In the genomic region with DNA sequence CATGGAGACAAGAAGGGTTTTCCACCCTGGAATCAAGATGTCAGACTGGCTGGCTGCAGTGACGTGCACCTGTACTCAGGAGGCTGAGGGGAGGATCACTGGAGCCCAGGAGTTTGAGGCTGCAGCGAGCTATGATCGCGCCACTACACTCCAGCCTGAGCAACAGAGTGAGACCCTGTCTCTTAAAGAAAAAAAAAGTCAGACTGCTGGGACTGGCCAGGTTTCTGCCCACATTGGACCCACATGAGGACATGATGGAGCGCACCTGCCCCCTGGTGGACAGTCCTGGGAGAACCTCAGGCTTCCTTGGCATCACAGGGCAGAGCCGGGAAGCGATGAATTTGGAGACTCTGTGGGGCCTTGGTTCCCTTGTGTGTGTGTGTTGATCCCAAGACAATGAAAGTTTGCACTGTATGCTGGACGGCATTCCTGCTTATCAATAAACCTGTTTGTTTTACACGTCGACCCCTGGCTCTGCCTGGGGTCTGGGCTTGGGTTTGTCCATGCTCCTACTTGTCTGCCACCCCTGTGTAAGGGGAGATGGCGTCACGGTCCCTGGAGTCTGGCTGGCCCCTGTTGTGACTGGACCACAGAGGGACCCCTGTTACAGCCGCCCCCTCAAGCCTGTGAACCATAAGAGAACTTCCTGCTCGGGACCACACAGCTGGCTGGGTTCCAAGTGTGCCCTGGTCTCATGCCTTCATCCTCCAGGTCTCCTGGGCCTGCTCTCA, we compare ENCODE assay signal across 8 cellular contexts. TPM values are rescaled to one million over a fixed set of nuclear protein-coding genes. Genes with fewer than 3 reads are reported as not detected.
DNase-seq lines count a peak whose midpoint lies in the region; ATAC-seq, FAIRE-seq and TF ChIP-seq lines count a peak whose summit lies in the region.

No MANE protein-coding gene starts in this region.

- H3K27me3 Mint-ChIP-seq in activated CD4-positive, alpha-beta T cell treated with anti-CD3 and anti-CD28 coated beads, Interleukin-2, amount 10 ng/mL, durations not matched to agents 24 days and 14 days: peaks cover 2% of the 10 kb centered on the region
- H3K27me3 Mint-ChIP-seq in chondrocyte (ENCODE audit: low read depth): peaks cover 29% of the 10 kb centered on the region

- no peaks in the 10 kb centered on the region for H3K27me3 ChIP-seq in HCT116 (ENCODE audit: insufficient read depth, low read length)
- H3K27me3 ChIP-seq in HepG2 (ENCODE audit: control insufficient read depth in 1 of 2, insufficient read depth in 2 of 2, low read length in 2 of 2): no peaks in the 10 kb centered on the region

- no peaks in the 10 kb centered on the region for H3K36me3 ChIP-seq in HCT116 (ENCODE audit: control insufficient read depth in 1 of 2, insufficient read depth in 2 of 2, low read length in 2 of 2)
- no peaks in the 10 kb centered on the region for H3K36me3 ChIP-seq in HepG2 (replicated peaks in 1 of 2; ENCODE audit: control insufficient read depth in 1 of 2, insufficient read depth in 2 of 2, low read length in 2 of 2)

- H3K9me3 ChIP-seq in HCT116 (ENCODE audit: control insufficient read depth in 1 of 2, insufficient read depth in 1 of 2, low read depth in 1 of 2, low read length in 2 of 2): no peaks in the 10 kb centered on the region
- H3K9me3 ChIP-seq in HepG2 (ENCODE audit: low read length): no peaks in the 10 kb centered on the region

- POLR2A ChIA-PET in HCT116 (lab: Charles Lee): no interaction called here
- POLR2A ChIA-PET in HepG2 (lab: Yijun Ruan, JAX): no interaction called here

- peak overlapping the region; percentile 59 for H3K27ac Mint-ChIP-seq in activated CD4-positive, alpha-beta T cell treated with anti-CD3 and anti-CD28 coated beads, Interleukin-2, amount 10 ng/mL, durations not matched to agents 24 days and 14 days
- no peak overlapping the region for H3K27ac Mint-ChIP-seq in chondrocyte (ENCODE audit: unreplicated experiment)

- FAIRE-seq in HepG2 (lab: Jason Lieb, UNC): peak; percentile 87

- peak; percentile 95 for ATAC-seq in HCT116
- ATAC-seq in HepG2: peak; percentile 93
- no peak for ATAC-seq in HG03097 (IDR thresholded peaks at IDR 0.05; ENCODE audit: low FRiP score, unreplicated experiment)

- H3K9me2 ChIP-seq in HCT116 (ENCODE audit: insufficient read depth): no peaks in the 10 kb centered on the region

- peaks cover 39% of the 10 kb centered on the region for H3K36me3 Mint-ChIP-seq in activated CD4-positive, alpha-beta T cell treated with anti-CD3 and anti-CD28 coated beads, Interleukin-2, amount 10 ng/mL, durations not matched to agents 24 days and 14 days (ENCODE audit: low read depth)
- H3K36me3 Mint-ChIP-seq in chondrocyte (ENCODE audit: low read depth): no peaks in the 10 kb centered on the region

- H3K27ac ChIP-seq in HCT116 (ENCODE audit: low read depth, low read length): no peak overlapping the region
- H3K27ac ChIP-seq in HepG2 (ENCODE audit: extremely low read length, insufficient read depth, low read length): no peak overlapping the region

- H3K9me3 Mint-ChIP-seq in activated CD4-positive, alpha-beta T cell treated with anti-CD3 and anti-CD28 coated beads, Interleukin-2, amount 10 ng/mL, durations not matched to agents 24 days and 14 days: no peaks in the 10 kb centered on the region
- H3K9me3 Mint-ChIP-seq in chondrocyte (ENCODE audit: low read depth): no peaks in the 10 kb centered on the region

- WGBS in HepG2 (ENCODE audit: low lambda C conversion rate): 0% methylated on average over 3 of the region's 14 CpGs

- H3K9ac ChIP-seq in HCT116 (ENCODE audit: low read length) (no peak overlapping the region), HepG2 (ENCODE audit: insufficient read depth, low read depth, low read length) (no peak overlapping the region)

- peak; percentile 99 for TF ChIP-seq RAD21 in HCT116 (IDR thresholded peaks at IDR 0.05; ENCODE audit: low read depth)
- TF ChIP-seq RAD21 in HepG2 (CRISPR knock-in tag; IDR thresholded peaks at IDR 0.05): peak; percentile 92

- RAD21 ChIA-PET in HCT116 (lab: Charles Lee; ENCODE audit: low non-redundant PET in 1 of 2, low total read pairs in 2 of 2, uncharacterized antibody in 2 of 2, unreplicated experiment in 2 of 2): interaction anchor here (2.7 to 3.3 kb wide), 2 partner anchors 84 kb away, joined by 14 to 15 read pairs; no protein-coding TSS in a partner anchor

- CTCF ChIA-PET in HCT116 (lab: Charles Lee) (interaction anchor here (4.0 kb wide), 1 partner anchor 83 kb away, joined by 63 read pairs; no protein-coding TSS in a partner anchor), HepG2 (lab: Yijun Ruan, JAX; ENCODE audit: low intra/inter-chr PET ratio, low total read pairs) (interaction anchor here (1.0 to 3.6 kb wide), 3 partner anchors 72 to 90 kb away, joined by 3 to 93 read pairs (median 13); no protein-coding TSS in a partner anchor)

- TF ChIP-seq EP300 in HepG2 (IDR thresholded peaks at IDR 0.05; ENCODE audit: low read depth in 2 of 2, low read length in 2 of 2) (no peak), HepG2 (CRISPR knock-in tag; IDR thresholded peaks at IDR 0.05; ENCODE audit: borderline replicate concordance) (no peak)

- no peak overlapping the region for H3K4me3 Mint-ChIP-seq in activated CD4-positive, alpha-beta T cell treated with anti-CD3 and anti-CD28 coated beads, Interleukin-2, amount 10 ng/mL, durations not matched to agents 24 days and 14 days
- no peak overlapping the region for H3K4me3 Mint-ChIP-seq in chondrocyte (ENCODE audit: unreplicated experiment)

- in situ Hi-C loops in HepG2 (cut with HindIII; ENCODE audit: extremely low pct_ligation_motif_present, low pct_unique_long_range_greater_than_20kb): loop anchor here (5.0 kb wide), 1 partner anchor 87 kb away; no protein-coding TSS in a partner anchor

- no peak overlapping the region for H3K4me3 ChIP-seq in HCT116 (replicated peaks in 1 of 2; ENCODE audit: low read depth in 1 of 2, low read length in 2 of 2)
- H3K4me3 ChIP-seq in HepG2 (replicated peaks in 1 of 3; ENCODE audit: insufficient read depth in 1 of 3, low read depth in 2 of 3, low read length in 3 of 3): no peak overlapping the region

- DNase-seq in D341Med (ENCODE audit: low spot score): peak; percentile 84
- peak; percentile 68 for DNase-seq in HCT116 (ENCODE audit: low read depth, low spot score)
- peak; percentile 13 to 72 for DNase-seq in NCI-H526 (lab: John Stamatoyannopoulos, UW)
- peak; percentile 95 for DNase-seq in activated CD4-positive, alpha-beta T cell treated with anti-CD3 and anti-CD28 coated beads, Interleukin-2, amount 10 ng/mL, durations not matched to agents 24 days and 14 days
- no peak for DNase-seq in chondrocyte (ENCODE audit: low spot score)
- DNase-seq in HepG2 (ENCODE audit: low spot score): peak; percentile 56
- peak; percentile 82 to 94 for DNase-seq in stimulated activated CD4-positive, alpha-beta T cell treated with anti-CD3 and anti-CD28 coated beads, Interleukin-4, amount 100 ng/mL, for 48 hours (ENCODE audit: low read depth in 2 of 2)

- H3K79me2 ChIP-seq in HCT116 (ENCODE audit: insufficient read depth, low read length) (no peaks in the 10 kb centered on the region), HepG2 (ENCODE audit: insufficient read depth, low read length) (no peaks in the 10 kb centered on the region)

- H3K4me1 ChIP-seq in HCT116 (ENCODE audit: control insufficient read depth in 1 of 2, insufficient read depth in 2 of 2, low read length in 2 of 2) (peaks cover 6 to 9% of the 10 kb centered on the region in 2 experiments; a peak in 3 of 4 replicates), HepG2 (ENCODE audit: insufficient read depth, low read length) (no peaks in the 10 kb centered on the region)

- BruUV-seq in HCT116 (replicated peaks; lab: Mats Ljungman, UMichigan) (no TSS peak), HepG2 (replicated peaks; lab: Mats Ljungman, UMichigan) (no TSS peak)

- H3K4me1 Mint-ChIP-seq in activated CD4-positive, alpha-beta T cell treated with anti-CD3 and anti-CD28 coated beads, Interleukin-2, amount 10 ng/mL, durations not matched to agents 24 days and 14 days: peaks cover 38% of the 10 kb centered on the region
- H3K4me1 Mint-ChIP-seq in chondrocyte (ENCODE audit: low read depth): no peaks in the 10 kb centered on the region

- H2AFZ ChIP-seq in HCT116 (ENCODE audit: low read depth, low read length, poor library complexity, severe bottlenecking) (peak overlapping the region; percentile 85), HepG2 (ENCODE audit: low read length) (no peak overlapping the region)

- peak; percentile 81 to 97 (median 91) for TF ChIP-seq CTCF in HCT116 (IDR thresholded peaks at IDR 0.05 in 2 of 3, conservative IDR thresholded peaks at IDR 0.05 in 1 of 3; ENCODE audit: borderline replicate concordance in 1 of 3, insufficient read depth in 1 of 3, low read depth in 2 of 3, low read length in 2 of 3)
- peak; percentile 98 for TF ChIP-seq CTCF in chondrocyte (IDR thresholded peaks at IDR 0.05)
- TF ChIP-seq CTCF in HepG2 (CRISPR knock-in tag; IDR thresholded peaks at IDR 0.05): peak; percentile 94

- no peak overlapping the region for H3K4me2 ChIP-seq in HCT116 (ENCODE audit: low read length)
- no peak overlapping the region for H3K4me2 ChIP-seq in HepG2 (ENCODE audit: low read depth, low read length)

- intact Hi-C loops in HCT116 (cut with micrococcal nuclease) (loop anchor here (1.0 to 10.0 kb wide), 2 partner anchors 85 to 374 kb away; no protein-coding TSS in a partner anchor), HepG2 (cut with micrococcal nuclease; ENCODE audit: unreplicated experiment) (loop anchor here (1.0 kb wide), 1 partner anchor 85 kb away; no protein-coding TSS in a partner anchor)
- intact Hi-C loops in activated CD4-positive, alpha-beta T cell treated with anti-CD3 and anti-CD28 coated beads, Interleukin-2, amount 10 ng/mL, durations not matched to agents 24 days and 14 days (cut with micrococcal nuclease): loop anchor here (1.0 kb wide), 1 partner anchor 84 kb away; no protein-coding TSS in a partner anchor

- no peak for TF ChIP-seq POLR2A in HCT116 (IDR thresholded peaks at IDR 0.05; ENCODE audit: borderline replicate concordance, extremely low read depth, insufficient read depth, insufficient read length)
- TF ChIP-seq POLR2A in HepG2 (IDR thresholded peaks at IDR 0.05; ENCODE audit: insufficient read depth in 1 of 2, low read depth in 2 of 2, low read length in 2 of 2): no peak

- no peaks in the 10 kb centered on the region for H4K20me1 ChIP-seq in HCT116 (ENCODE audit: insufficient read depth)
- no peaks in the 10 kb centered on the region for H4K20me1 ChIP-seq in HepG2 (ENCODE audit: insufficient read depth, low read length)

RNA-seq across cellular contexts. Expression of a gene that starts 20.9 kb away (rescaled TPM):
- total RNA-seq in HCT116 (2021; ENCODE audit: unreplicated experiment) (31.6 TPM), chondrocyte (39.4 to 51.2 TPM (median 40.0 TPM) in 3 replicates), HepG2 (2016; rRNA removed; fragmentation: Illumina TruSeq; extraction: Trizol) (13.9 and 14.2 TPM in 2 replicates)
- polyA plus RNA-seq in HCT116 (2012): 15.1 and 15.3 TPM in 2 replicates
- 26.9 and 30.8 TPM in 2 replicates for total RNA-seq in activated CD4-positive, alpha-beta T cell treated with anti-CD3 and anti-CD28 coated beads, Interleukin-2, amount 10 ng/mL, durations not matched to agents 24 days and 14 days
- 5.8 and 6.7 TPM in 2 replicates for total RNA-seq in HepG2 (2016; cell fraction: cytosol; rRNA removed; fragmentation: Illumina TruSeq; extraction: Trizol; ENCODE audit: low read depth)
- total RNA-seq in HepG2 (2016; cell fraction: insoluble cytoplasmic fraction; rRNA removed; fragmentation: Illumina TruSeq; extraction: Trizol): 10.6 and 11.0 TPM in 2 replicates
- total RNA-seq in HepG2 (2016; cell fraction: membrane; rRNA removed; fragmentation: Illumina TruSeq; extraction: Trizol): 4.5 and 5.9 TPM in 2 replicates
- total RNA-seq in HepG2 (2016; cell fraction: nucleus; rRNA removed; fragmentation: Illumina TruSeq; extraction: Trizol): 20.5 and 26.2 TPM in 2 replicates
- 8.6 and 9.2 TPM in 2 replicates for polyA plus RNA-seq in HepG2 (2011; rRNA removed)
- polyA plus RNA-seq in HepG2 (2011; cell fraction: cytosol; rRNA removed): 7.0 and 8.7 TPM in 2 replicates
- polyA plus RNA-seq in HepG2 (2011; cell fraction: nucleus; rRNA removed): 16.7 and 19.0 TPM in 2 replicates
- 7.3 and 7.6 TPM in 2 replicates for polyA plus RNA-seq in HepG2 (2012)
- polyA plus RNA-seq in HepG2 (2016; cell fraction: cytosol; fragmentation: Illumina TruSeq; extraction: Trizol; ENCODE audit: low read depth): 0.57 and 0.77 TPM in 2 replicates
- polyA plus RNA-seq in HepG2 (2016; cell fraction: insoluble cytoplasmic fraction; fragmentation: Illumina TruSeq; extraction: Trizol; ENCODE audit: low read depth): 7.9 and 10.6 TPM in 2 replicates
- 1.4 and 1.5 TPM in 2 replicates for polyA plus RNA-seq in HepG2 (2016; cell fraction: membrane; fragmentation: Illumina TruSeq; extraction: Trizol; ENCODE audit: low read depth)
- polyA plus RNA-seq in HepG2 (2016; cell fraction: nucleus; fragmentation: Illumina TruSeq; extraction: Trizol; ENCODE audit: insufficient read depth, low read depth): 10.4 and 11.0 TPM in 2 replicates
- 26.2 and 54.8 TPM in 2 replicates for polyA minus RNA-seq in HepG2 (2011; rRNA and poly(A)+ RNA removed; ENCODE audit: low replicate concordance)
- polyA minus RNA-seq in HepG2 (2011; cell fraction: cytosol; rRNA and poly(A)+ RNA removed): 11.6 and 12.3 TPM in 2 replicates
- polyA minus RNA-seq in HepG2 (2011; cell fraction: nucleus; rRNA and poly(A)+ RNA removed): 52.4 and 72.0 TPM in 2 replicates

RNA-seq across cellular contexts. Expression of a gene that starts 42.1 kb away (rescaled TPM):
- 0.61 TPM for total RNA-seq in HCT116 (2021; ENCODE audit: unreplicated experiment)
- polyA plus RNA-seq in HCT116 (2012): 0.12 and 0.14 TPM in 2 replicates
- 145 TPM in 2 replicates for total RNA-seq in activated CD4-positive, alpha-beta T cell treated with anti-CD3 and anti-CD28 coated beads, Interleukin-2, amount 10 ng/mL, durations not matched to agents 24 days and 14 days
- total RNA-seq in chondrocyte: 0.22 TPM in 1 of 3 replicates, not detected in the others
- total RNA-seq in HepG2 (2016; rRNA removed; fragmentation: Illumina TruSeq; extraction: Trizol): 0.04 TPM in 1 of 2 replicates, not detected in the other
- total RNA-seq in HepG2 (2016; cell fraction: cytosol; rRNA removed; fragmentation: Illumina TruSeq; extraction: Trizol; ENCODE audit: low read depth): not detected in 2 replicates
- not detected in 2 replicates for total RNA-seq in HepG2 (2016; cell fraction: insoluble cytoplasmic fraction; rRNA removed; fragmentation: Illumina TruSeq; extraction: Trizol)
- total RNA-seq in HepG2 (2016; cell fraction: membrane; rRNA removed; fragmentation: Illumina TruSeq; extraction: Trizol): not detected in 2 replicates
- total RNA-seq in HepG2 (2016; cell fraction: nucleus; rRNA removed; fragmentation: Illumina TruSeq; extraction: Trizol): not detected in 2 replicates
- 0.11 and 0.29 TPM in 2 replicates for polyA plus RNA-seq in HepG2 (2011; rRNA removed)
- polyA plus RNA-seq in HepG2 (2011; cell fraction: cytosol; rRNA removed): 0.05 and 0.07 TPM in 2 replicates
- 0.05 TPM in 2 replicates for polyA plus RNA-seq in HepG2 (2011; cell fraction: nucleus; rRNA removed)
- polyA plus RNA-seq in HepG2 (2012): not detected in 2 replicates
- polyA plus RNA-seq in HepG2 (2016; cell fraction: cytosol; fragmentation: Illumina TruSeq; extraction: Trizol; ENCODE audit: low read depth): not detected in 2 replicates
- polyA plus RNA-seq in HepG2 (2016; cell fraction: insoluble cytoplasmic fraction; fragmentation: Illumina TruSeq; extraction: Trizol; ENCODE audit: low read depth): not detected in 2 replicates
- not detected in 2 replicates for polyA plus RNA-seq in HepG2 (2016; cell fraction: membrane; fragmentation: Illumina TruSeq; extraction: Trizol; ENCODE audit: low read depth)
- not detected in 2 replicates for polyA plus RNA-seq in HepG2 (2016; cell fraction: nucleus; fragmentation: Illumina TruSeq; extraction: Trizol; ENCODE audit: insufficient read depth, low read depth)
- 0.14 and 1.1 TPM in 2 replicates for polyA minus RNA-seq in HepG2 (2011; rRNA and poly(A)+ RNA removed; ENCODE audit: low replicate concordance)
- not detected in 2 replicates for polyA minus RNA-seq in HepG2 (2011; cell fraction: cytosol; rRNA and poly(A)+ RNA removed)
- 0.90 TPM in 1 of 2 replicates, not detected in the other for polyA minus RNA-seq in HepG2 (2011; cell fraction: nucleus; rRNA and poly(A)+ RNA removed)

Comparison
In these comparisons a context has a peak if more than half of its experiments do, and no peak if none do; other contexts are left out.
1. RNA of a gene that starts 42.1 kb away (total RNA-seq): 145 TPM in activated CD4-positive, alpha-beta T cell treated with anti-CD3 and anti-CD28 coated beads, Interleukin-2, amount 10 ng/mL, durations not matched to agents 24 days and 14 days; 0.61 TPM in HCT116 (single experiment), 0.22 TPM in chondrocyte and 0.04 TPM in HepG2; every median in the first group is over 10 times any median in the second.
2. Peak in every context shown above with its lines, with median percentiles within 50 percentile points of each other: CTCF ChIP-seq.